8 cellular contexts compared by ENCODE assay signal in the genomic region with DNA sequence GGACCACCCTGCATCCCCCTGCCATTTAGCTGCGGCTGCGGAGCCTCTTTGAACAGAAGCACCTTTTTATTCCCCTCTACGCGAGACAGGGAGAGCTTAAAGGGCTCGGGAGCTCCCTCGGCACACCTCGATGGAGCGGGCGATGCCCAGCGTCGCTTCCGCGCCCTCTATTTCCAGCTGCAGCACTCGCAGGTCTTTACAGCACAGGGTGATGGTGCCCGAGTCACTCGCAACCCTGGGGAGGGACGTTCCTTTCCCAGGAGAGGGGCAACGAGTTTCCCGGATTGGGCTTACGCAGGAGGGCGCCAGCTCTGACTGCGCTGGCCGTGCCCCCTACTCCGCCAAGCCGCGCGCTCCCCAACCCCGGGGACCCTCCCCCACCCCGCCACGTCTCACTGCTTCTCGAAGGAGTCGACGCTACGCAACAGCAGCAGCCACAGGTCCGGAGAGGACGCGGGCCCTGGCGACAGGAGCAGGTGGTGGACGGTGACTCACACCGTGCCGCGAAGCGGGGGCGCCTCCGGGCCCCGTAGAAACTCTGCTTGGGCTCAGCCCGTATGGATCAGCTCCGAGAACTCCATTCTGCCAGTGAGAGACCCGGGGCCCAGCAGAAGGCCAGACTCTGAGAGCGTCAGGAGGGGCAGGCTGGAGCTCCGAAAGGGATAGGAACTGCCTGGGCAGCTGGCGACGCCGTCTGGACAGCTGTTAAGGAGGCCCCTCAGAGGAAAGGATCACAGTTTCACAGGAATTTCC. TPM values are rescaled to one million over a fixed set of nuclear protein-coding genes. Genes with fewer than 3 reads are reported as not detected.
DNase-seq lines count a peak whose midpoint lies in the region; ATAC-seq and TF ChIP-seq lines count a peak whose summit lies in the region.

No MANE protein-coding gene starts in this region.

- 1 to 2% methylated on average over 53 to 54 of the region's 54 CpGs for WGBS in esophagus, 2 donors

- no peaks in the 10 kb centered on the region for H3K36me3 Mint-ChIP-seq in activated naive CD4-positive, alpha-beta T cell treated with anti-CD3 and anti-CD28 coated beads for 36 hours (ENCODE audit: low read depth)

- H3K36me3 ChIP-seq in esophagus (ENCODE audit: control insufficient read depth in 2 of 2, insufficient read depth in 2 of 2, low read length in 1 of 2), result no peaks in the 10 kb centered on the region
- no peaks in the 10 kb centered on the region for H3K36me3 ChIP-seq in mucosa of descending colon (ENCODE audit: low read depth)
- H3K36me3 ChIP-seq in thoracic aorta, result no peaks in the 10 kb centered on the region

- H3K27ac Mint-ChIP-seq in activated naive CD4-positive, alpha-beta T cell treated with anti-CD3 and anti-CD28 coated beads for 36 hours, result peak overlapping the region; percentile 50

- no peaks in the 10 kb centered on the region for H3K9me3 Mint-ChIP-seq in activated naive CD4-positive, alpha-beta T cell treated with anti-CD3 and anti-CD28 coated beads for 36 hours

- no peaks in the 10 kb centered on the region for H3K27me3 Mint-ChIP-seq in activated naive CD4-positive, alpha-beta T cell treated with anti-CD3 and anti-CD28 coated beads for 36 hours (ENCODE audit: low read depth)

- peak; percentile 55 for DNase-seq in activated naive CD4-positive, alpha-beta T cell treated with anti-CD3 and anti-CD28 coated beads for 36 hours
- DNase-seq in activated naive CD4-positive, alpha-beta T cell treated with Interleukin-2 at 50 U/mL for 16 hours, result no peak
- DNase-seq in LHCN-M2 (ENCODE audit: low read depth), result peak; percentile 71
- peak; percentile 48 for DNase-seq in activated CD4-positive, alpha-beta T cell treated with anti-CD3 and anti-CD28 coated beads for 48 hours
- DNase-seq in mucosa of descending colon, result peak; percentile 64 to 79 (median 73)
- peak; percentile 22 for DNase-seq in thoracic aorta (ENCODE audit: low spot score)
- DNase-seq in dedifferentiated amniotic fluid mesenchymal stem cell (ENCODE audit: extremely low spot score), result no peak

- CTCF ChIA-PET in activated naive CD4-positive, alpha-beta T cell treated with anti-CD3 and anti-CD28 coated beads for 36 hours (lab: Charles Lee), result interaction anchor here (0.8 to 2.6 kb wide), 11 partner anchors 9 to 159 kb away, joined by 3 to 26 read pairs (median 3); a partner anchor contains a TSS

- H3K4me3 ChIP-seq in esophagus (ENCODE audit: low read depth in 1 of 2, low read length in 2 of 2) (peak overlapping the region; percentile 56 to 60), mucosa of descending colon (peak overlapping the region; percentile 25), thoracic aorta (peak overlapping the region; percentile 85)

- H3K4me3 Mint-ChIP-seq in activated naive CD4-positive, alpha-beta T cell treated with anti-CD3 and anti-CD28 coated beads for 36 hours, result peak overlapping the region; percentile 82

- ATAC-seq in mucosa of descending colon (peak; percentile 72), thoracic aorta (ENCODE audit: insufficient number of reproducible peaks, low FRiP score, low read depth) (peak; percentile 40)

- no peaks in the 10 kb centered on the region for H3K9me3 ChIP-seq in esophagus (ENCODE audit: control insufficient read depth in 2 of 2, insufficient read depth in 1 of 2, low read depth in 1 of 2, low read length in 1 of 2)
- no peaks in the 10 kb centered on the region for H3K9me3 ChIP-seq in mucosa of descending colon
- H3K9me3 ChIP-seq in thoracic aorta, result no peaks in the 10 kb centered on the region

- peak overlapping the region; percentile 35 to 66 for H3K27ac ChIP-seq in esophagus (ENCODE audit: low read depth in 2 of 2, low read length in 1 of 2)
- peak overlapping the region; percentile 75 to 84 for H3K27ac ChIP-seq in thoracic aorta

- H3K27me3 ChIP-seq in esophagus (ENCODE audit: control insufficient read depth in 1 of 2, insufficient read depth in 2 of 2, low read length in 2 of 2) (no peaks in the 10 kb centered on the region), thoracic aorta (replicated peaks; ENCODE audit: insufficient read depth) (no peaks in the 10 kb centered on the region)

- H3K4me1 ChIP-seq in esophagus (ENCODE audit: control insufficient read depth in 2 of 2, insufficient read depth in 2 of 2, low read length in 1 of 2) (peaks cover 4 to 9% of the 10 kb centered on the region in 2 donors), mucosa of descending colon (ENCODE audit: low read depth) (peaks cover 8% of the 10 kb centered on the region), thoracic aorta (ENCODE audit: control insufficient read depth in 1 of 2, low read depth in 2 of 2) (peaks cover 5 to 13% of the 10 kb centered on the region in 2 donors)

- TF ChIP-seq CTCF in mucosa of descending colon (IDR thresholded peaks at IDR 0.05), result no peak
- TF ChIP-seq CTCF in thoracic aorta (IDR thresholded peaks at IDR 0.05), result no peak

- intact Hi-C loops in activated naive CD4-positive, alpha-beta T cell treated with anti-CD3 and anti-CD28 coated beads for 36 hours (cut with micrococcal nuclease), result loop anchor here (1.0 kb wide), 1 partner anchor 19 kb away; a partner anchor contains a TSS
- intact Hi-C loops in mucosa of descending colon (cut with DNase I, micrococcal nuclease), result no loop called here

- H3K4me1 Mint-ChIP-seq in activated naive CD4-positive, alpha-beta T cell treated with anti-CD3 and anti-CD28 coated beads for 36 hours (ENCODE audit: low read depth), result peaks cover 26% of the 10 kb centered on the region

RNA-seq across cellular contexts. Expression of a gene that starts 5.8 kb away (rescaled TPM):
- under 1 TPM; 0.38 to 0.42 TPM for total RNA-seq in activated naive CD4-positive, alpha-beta T cell treated with anti-CD3 and anti-CD28 coated beads for 36 hours
- total RNA-seq in LHCN-M2 (2014; rRNA removed) (0.23 TPM in 1 of 2 replicates, not detected in the other), mucosa of descending colon (1 to 10 TPM; 3.4 to 5.5 (median 5.5) TPM), thoracic aorta (1 to 10 TPM in 1 of 2 donors, under 1 TPM in 1; 0.78 to 6.1 TPM)
- polyA plus RNA-seq in LHCN-M2 (2012), result 0.50 TPM
- 1 to 10 TPM; 1.8 to 2.0 TPM for polyA plus RNA-seq in esophagus

RNA-seq across cellular contexts. Expression of a gene that starts 9.9 kb away (rescaled TPM):
- total RNA-seq in activated naive CD4-positive, alpha-beta T cell treated with anti-CD3 and anti-CD28 coated beads for 36 hours, result 100 to 1,000 TPM; 156 to 164 TPM
- total RNA-seq in LHCN-M2 (2014; rRNA removed) (not detected in 2 replicates), mucosa of descending colon (1 to 10 TPM; 4.7 to 6.0 (median 5.9) TPM), thoracic aorta (10 to 100 TPM in 1 of 2 donors, 1 to 10 TPM in 1; 4.1 to 10.5 TPM)
- not detected for polyA plus RNA-seq in LHCN-M2 (2012)
- 1 to 10 TPM; 2.3 to 2.4 TPM for polyA plus RNA-seq in esophagus

RNA-seq across cellular contexts. Expression of a gene that starts 19.0 kb away (rescaled TPM):
- total RNA-seq in activated naive CD4-positive, alpha-beta T cell treated with anti-CD3 and anti-CD28 coated beads for 36 hours, result 100 to 1,000 TPM; 382 to 391 TPM
- 296 and 327 TPM in 2 replicates for total RNA-seq in LHCN-M2 (2014; rRNA removed)
- polyA plus RNA-seq in LHCN-M2 (2012), result 346 TPM
- 100 to 1,000 TPM; 134 to 189 TPM for polyA plus RNA-seq in esophagus
- 100 to 1,000 TPM; 111 to 138 (median 115) TPM for total RNA-seq in mucosa of descending colon
- 100 to 1,000 TPM; 105 to 114 TPM for total RNA-seq in thoracic aorta

RNA-seq across cellular contexts. Expression of a gene that starts 19.0 kb away (rescaled TPM):
- 1 to 10 TPM; 5.1 to 6.4 TPM for total RNA-seq in activated naive CD4-positive, alpha-beta T cell treated with anti-CD3 and anti-CD28 coated beads for 36 hours
- total RNA-seq in LHCN-M2 (2014; rRNA removed) (14.4 and 16.6 TPM in 2 replicates), mucosa of descending colon (10 to 100 TPM; 21.1 to 35.6 (median 28.0) TPM), thoracic aorta (10 to 100 TPM in 1 of 2 donors, 1 to 10 TPM in 1; 9.5 to 20.0 TPM)
- 23.8 TPM for polyA plus RNA-seq in LHCN-M2 (2012)
- polyA plus RNA-seq in esophagus, result 10 to 100 TPM; 10.4 to 15.6 TPM

RNA-seq across cellular contexts. Expression of a gene that starts 32.3 kb away (rescaled TPM):
- total RNA-seq in activated naive CD4-positive, alpha-beta T cell treated with anti-CD3 and anti-CD28 coated beads for 36 hours, result not detected
- not detected in 2 replicates for total RNA-seq in LHCN-M2 (2014; rRNA removed)
- polyA plus RNA-seq in LHCN-M2 (2012), result 0.05 TPM
- polyA plus RNA-seq in esophagus, result under 1 TPM in 1 of 2 donors, not detected in 1; 0.06 TPM
- not detected for total RNA-seq in mucosa of descending colon
- not detected for total RNA-seq in thoracic aorta

Comparison
In these comparisons a context has a peak if more than half of its experiments do, and no peak if none do; other contexts are left out.
1. DNase-seq: peak in activated naive CD4-positive, alpha-beta T cell treated with anti-CD3 and anti-CD28 coated beads for 36 hours (single experiment), LHCN-M2 (single experiment), activated CD4-positive, alpha-beta T cell treated with anti-CD3 and anti-CD28 coated beads for 48 hours (single experiment), mucosa of descending colon (3 of 3) and thoracic aorta (single experiment); none in activated naive CD4-positive, alpha-beta T cell treated with Interleukin-2 at 50 U/mL for 16 hours (single experiment) and dedifferentiated amniotic fluid mesenchymal stem cell (single experiment).
2. H3K4me3 ChIP-seq: peak in every context shown above with its lines; median percentile 85 in thoracic aorta; 58 in esophagus; 25 in mucosa of descending colon.
3. RNA of a gene that starts 9.9 kb away (total RNA-seq): 156 to 164 TPM in activated naive CD4-positive, alpha-beta T cell treated with anti-CD3 and anti-CD28 coated beads for 36 hours; 4.1 to 10.5 TPM in thoracic aorta, 4.7 to 6.0 TPM in mucosa of descending colon and not detected in LHCN-M2; every median in the first group is over 10 times any median in the second.